In genomic region chr1:91245437-91245836, GRCh38 we compare ENCODE assay signal across 26 cellular contexts.
"Had no signal": no experiment of that assay in that cellular context is flagged by ENCODE, and none has a peak within 500 bp of the region (broad histone marks: within the 10 kb centered on the region; RNA-seq: fewer than 3 reads in every experiment).

No MANE protein-coding gene starts in this region.

- H3K27me3 ChIP-seq: stomach, testis, thyroid gland, transverse colon, upper lobe of left lung, vagina had no signal

- DNase-seq: hippocampal formation; islet precursor cell; left ventricle myocardium inferior; midbrain; mucosa of descending colon; naive thymus-derived CD4-positive, alpha-beta T cell; nucleus accumbens; retina; right cardiac atrium; stimulated activated CD4-positive, alpha-beta T cell treated with anti-CD3 and anti-CD28 coated beads, Interleukin-12 subunit alpha, Interleukin-12 subunit beta, amount 100 ng/mL, for 4 hours; stimulated activated CD4-positive, alpha-beta T cell treated with anti-CD3 and anti-CD28 coated beads, Interleukin-15, amount 100 ng/mL, for 24 hours; stimulated activated CD4-positive, alpha-beta T cell treated with anti-CD3 and anti-CD28 coated beads, Interleukin-2, amount 100 ng/mL, for 24 hours; stimulated activated CD4-positive, alpha-beta T cell treated with anti-CD3 and anti-CD28 coated beads, Interleukin-4, amount 100 ng/mL, for 1 hour; stimulated activated naive B cell treated with anti-CD40 and anti-IgM and Interleukin-4, amounts not matched to agents 10 μg/mL and 1 μg/mL and 100 μg/mL, for 72 hours; stimulated activated naive CD8-positive, alpha-beta T cell treated with anti-CD3 and anti-CD28 coated beads, Interleukin-15, Interleukin-2, amounts not matched to agents 100 U/mL and 50 U/mL, for 24 hours; stomach; testis; thyroid gland; transverse colon; upper lobe of left lung had no signal

- H3K27ac ChIP-seq: left ventricle myocardium inferior, parathyroid adenoma, skin epidermis, stomach, testis, thyroid gland, transverse colon, upper lobe of left lung, vagina had no signal

- H3K27ac Mint-ChIP-seq: naive thymus-derived CD4-positive, alpha-beta T cell; natural killer cell treated with Interleukin-12 subunit alpha and Interleukin-12 subunit beta and Interleukin-15 and Interleukin-18, amount 100 ng/mL, for 72 hours; stimulated activated naive B cell treated with anti-CD40 and anti-IgM and Interleukin-4, amounts not matched to agents 10 μg/mL and 1 μg/mL and 100 μg/mL, for 72 hours had no signal

- H3K4me3 Mint-ChIP-seq: naive thymus-derived CD4-positive, alpha-beta T cell; natural killer cell treated with Interleukin-12 subunit alpha and Interleukin-12 subunit beta and Interleukin-15 and Interleukin-18, amount 100 ng/mL, for 72 hours; stimulated activated naive B cell treated with anti-CD40 and anti-IgM and Interleukin-4, amounts not matched to agents 10 μg/mL and 1 μg/mL and 100 μg/mL, for 72 hours had no signal

- H3K36me3 Mint-ChIP-seq: naive thymus-derived CD4-positive, alpha-beta T cell; natural killer cell treated with Interleukin-12 subunit alpha and Interleukin-12 subunit beta and Interleukin-15 and Interleukin-18, amount 100 ng/mL, for 72 hours; stimulated activated naive B cell treated with anti-CD40 and anti-IgM and Interleukin-4, amounts not matched to agents 10 μg/mL and 1 μg/mL and 100 μg/mL, for 72 hours had no signal

- ATAC-seq: mucosa of descending colon; naive thymus-derived CD4-positive, alpha-beta T cell; natural killer cell treated with Interleukin-12 subunit alpha and Interleukin-12 subunit beta and Interleukin-15 and Interleukin-18, amount 100 ng/mL, for 72 hours; right cardiac atrium; sciatic nerve; stimulated activated naive B cell treated with anti-CD40 and anti-IgM and Interleukin-4, amounts not matched to agents 10 μg/mL and 1 μg/mL and 100 μg/mL, for 72 hours; stimulated activated naive CD8-positive, alpha-beta T cell treated with anti-CD3 and anti-CD28 coated beads, Interleukin-15, Interleukin-2, amounts not matched to agents 100 U/mL and 50 U/mL, for 24 hours had no signal

- H3K4me1 Mint-ChIP-seq: naive thymus-derived CD4-positive, alpha-beta T cell; stimulated activated naive B cell treated with anti-CD40 and anti-IgM and Interleukin-4, amounts not matched to agents 10 μg/mL and 1 μg/mL and 100 μg/mL, for 72 hours had no signal

- H3K4me1 ChIP-seq: left ventricle myocardium inferior, parathyroid adenoma, stomach, testis, thyroid gland, transverse colon, upper lobe of left lung, vagina had no signal

- H3K79me2 ChIP-seq: parathyroid adenoma had no signal

- H2AFZ ChIP-seq: parathyroid adenoma had no signal

- H3K36me3 ChIP-seq: left ventricle myocardium inferior, stomach, thyroid gland, transverse colon, upper lobe of left lung, vagina had no signal

- H3K9me3 Mint-ChIP-seq: natural killer cell treated with Interleukin-12 subunit alpha and Interleukin-12 subunit beta and Interleukin-15 and Interleukin-18, amount 100 ng/mL, for 72 hours; stimulated activated naive B cell treated with anti-CD40 and anti-IgM and Interleukin-4, amounts not matched to agents 10 μg/mL and 1 μg/mL and 100 μg/mL, for 72 hours had no signal

- H3K4me3 ChIP-seq: left ventricle myocardium inferior, lung, mucosa of descending colon, skin epidermis, stomach, testis, thyroid gland, transverse colon, upper lobe of left lung, vagina had no signal
